ENCODE assay signal across 23 cellular contexts in genomic region chr15:45980376-45980775, GRCh38.
"Had no signal": no experiment of that assay in that cellular context is flagged by ENCODE, and none has a peak within 500 bp of the region (broad histone marks: within the 10 kb centered on the region; RNA-seq: fewer than 3 reads in every experiment).

No MANE protein-coding gene starts in this region.

- H3K9me3 ChIP-seq: ovary, right lobe of liver, testis, thyroid gland, transverse colon, vagina had no signal

- H3K4me3 Mint-ChIP-seq: immature natural killer cell; memory B cell; naive thymus-derived CD8-positive, alpha-beta T cell; stimulated activated naive B cell treated with anti-CD40 and anti-IgM and Interleukin-4, amounts not matched to agents 10 μg/mL and 1 μg/mL and 100 μg/mL, for 72 hours had no signal

- H3K36me3 ChIP-seq: left ventricle myocardium inferior, ovary, right atrium auricular region, right lobe of liver, stomach, thyroid gland, transverse colon, upper lobe of left lung, vagina had no signal

- DNase-seq: hypothalamus; immature natural killer cell; kidney; left ventricle myocardium inferior; naive thymus-derived CD8-positive, alpha-beta T cell; ovary; right lobe of liver; stimulated activated CD4-positive, alpha-beta T cell treated with anti-CD3 and anti-CD28 coated beads, Interleukin-15, amount 100 ng/mL, for 24 hours; stimulated activated CD4-positive, alpha-beta T cell treated with anti-CD3 and anti-CD28 coated beads, Interleukin-2, amount 100 ng/mL, for 24 hours; stimulated activated CD4-positive, alpha-beta T cell treated with anti-CD3 and anti-CD28 coated beads, Interleukin-4, amount 100 ng/mL, for 1 hour; stimulated activated naive B cell treated with anti-CD40 and anti-IgM and Interleukin-4, amounts not matched to agents 10 μg/mL and 1 μg/mL and 100 μg/mL, for 72 hours; stimulated activated naive CD8-positive, alpha-beta T cell treated with anti-CD3 and anti-CD28 coated beads, Interleukin-15, Interleukin-2, amounts not matched to agents 100 U/mL and 50 U/mL, for 24 hours; stomach; testis; thyroid gland; transverse colon; upper lobe of left lung had no signal

- H3K27me3 ChIP-seq: ovary, right atrium auricular region, right lobe of liver, stomach, testis, thyroid gland, transverse colon, upper lobe of left lung, vagina had no signal

- H3K27ac ChIP-seq: left ventricle myocardium inferior, ovary, right atrium auricular region, right lobe of liver, stomach, testis, thyroid gland, transverse colon, upper lobe of left lung, vagina had no signal

- ATAC-seq: naive thymus-derived CD8-positive, alpha-beta T cell; right lobe of liver; stimulated activated naive B cell treated with anti-CD40 and anti-IgM and Interleukin-4, amounts not matched to agents 10 μg/mL and 1 μg/mL and 100 μg/mL, for 72 hours; stimulated activated naive CD8-positive, alpha-beta T cell treated with anti-CD3 and anti-CD28 coated beads, Interleukin-15, Interleukin-2, amounts not matched to agents 100 U/mL and 50 U/mL, for 24 hours had no signal

- H3K27me3 Mint-ChIP-seq: memory B cell; progenitor cell of endocrine pancreas; stimulated activated naive B cell treated with anti-CD40 and anti-IgM and Interleukin-4, amounts not matched to agents 10 μg/mL and 1 μg/mL and 100 μg/mL, for 72 hours had no signal

- H3K27ac Mint-ChIP-seq: immature natural killer cell; memory B cell; naive thymus-derived CD8-positive, alpha-beta T cell; progenitor cell of endocrine pancreas; stimulated activated naive B cell treated with anti-CD40 and anti-IgM and Interleukin-4, amounts not matched to agents 10 μg/mL and 1 μg/mL and 100 μg/mL, for 72 hours had no signal

- H3K9me3 Mint-ChIP-seq: stimulated activated naive B cell treated with anti-CD40 and anti-IgM and Interleukin-4, amounts not matched to agents 10 μg/mL and 1 μg/mL and 100 μg/mL, for 72 hours had no signal

- H3K4me1 ChIP-seq: left ventricle myocardium inferior, right atrium auricular region, right lobe of liver, stomach, testis, thyroid gland, transverse colon, upper lobe of left lung, vagina had no signal

- H3K4me2 ChIP-seq: smooth muscle cell had no signal

- H3K4me3 ChIP-seq: left ventricle myocardium inferior, lung, ovary, right atrium auricular region, right lobe of liver, smooth muscle cell, stomach, testis, thyroid gland, transverse colon, upper lobe of left lung, vagina had no signal

- H3K4me1 Mint-ChIP-seq: immature natural killer cell; memory B cell; naive thymus-derived CD8-positive, alpha-beta T cell; stimulated activated naive B cell treated with anti-CD40 and anti-IgM and Interleukin-4, amounts not matched to agents 10 μg/mL and 1 μg/mL and 100 μg/mL, for 72 hours had no signal

- H3K36me3 Mint-ChIP-seq: immature natural killer cell; memory B cell; naive thymus-derived CD8-positive, alpha-beta T cell; stimulated activated naive B cell treated with anti-CD40 and anti-IgM and Interleukin-4, amounts not matched to agents 10 μg/mL and 1 μg/mL and 100 μg/mL, for 72 hours had no signal
